Comparison of ENCODE assay signal across 1 cellular context in the genomic region with DNA sequence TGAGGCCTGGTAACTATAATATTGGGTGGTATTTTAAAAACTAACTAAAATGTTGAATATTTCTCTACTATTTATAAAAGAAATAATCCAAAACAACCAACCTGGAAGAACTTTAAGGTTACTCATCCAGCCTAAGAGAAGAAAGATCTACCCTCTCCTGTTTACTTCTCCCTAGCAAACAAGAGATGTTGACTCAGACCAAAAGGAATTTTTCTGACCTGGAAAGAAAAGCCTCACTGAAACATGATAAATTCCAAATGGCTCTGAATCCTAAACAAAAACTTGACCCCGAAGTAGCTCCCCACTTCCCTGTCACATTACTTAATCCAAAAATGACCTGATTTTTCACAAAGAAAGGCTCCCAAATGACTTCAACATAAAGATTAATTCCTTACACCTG.
A peak's percentile ranks its signal among the peaks of the same experiment; 100 is the strongest.
TF ChIP-seq lines count a peak whose summit lies in the region.

No MANE protein-coding gene starts in this region.

TF ChIP-seq in A549, 52 proteins besides CTCF, POLR2A, EP300 and RAD21 (continued from another document):
- no peak for TF ChIP-seq FOXS1 (CRISPR knock-in tag; IDR thresholded peaks at IDR 0.05)
- TF ChIP-seq CEBPB (IDR thresholded peaks at IDR 0.05), result no peak
- TF ChIP-seq GATA3 (IDR thresholded peaks at IDR 0.05; ENCODE audit: borderline replicate concordance), result peak; percentile 67; the same call in 1 of the 2 replicates
